In the genomic region with DNA sequence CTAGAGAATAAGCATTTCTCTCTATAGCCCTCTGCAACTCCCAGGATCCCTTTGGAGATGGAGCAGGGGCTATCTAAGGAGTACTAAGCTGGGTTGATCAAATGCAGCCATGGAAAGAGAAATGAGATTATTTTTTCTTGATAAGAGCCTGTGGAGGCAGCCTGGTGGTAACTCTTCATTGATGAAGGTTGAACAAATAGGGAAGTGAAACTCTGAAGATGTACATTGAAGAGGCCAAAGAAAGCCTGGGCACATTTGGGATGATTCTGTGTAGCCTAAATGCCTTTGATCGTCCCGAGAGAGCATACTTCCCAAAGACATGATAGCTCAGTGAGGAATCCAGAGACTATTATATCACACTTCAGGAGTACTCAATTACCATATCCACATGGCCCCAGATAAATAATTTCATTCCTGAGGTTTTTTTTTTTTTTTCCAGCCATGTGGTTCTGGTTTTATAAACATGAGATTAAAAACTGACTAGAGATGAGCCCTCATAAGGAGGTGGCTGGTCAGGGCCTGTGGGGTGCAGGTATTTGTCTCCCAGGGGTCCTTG, we compare ENCODE assay signal across 15 cellular contexts.
DNase-seq lines count a peak whose midpoint lies in the region; ATAC-seq, FAIRE-seq and TF ChIP-seq lines count a peak whose summit lies in the region.
"Had no signal": no experiment of that assay in that cellular context is flagged by ENCODE, and none has a peak within 500 bp of the region (broad histone marks: within the 10 kb centered on the region; RNA-seq: fewer than 3 reads in every experiment).

No MANE protein-coding gene starts in this region.

- no peaks in the 10 kb centered on the region for H3K27me3 ChIP-seq in GM12878 (replicated peaks in 1 of 2; ENCODE audit: control insufficient read depth in 2 of 2, insufficient read depth in 2 of 2, low read length in 1 of 2)
- peaks cover 0 to 29% (median 0%) of the 10 kb centered on the region in 7 donors for H3K27me3 ChIP-seq in spleen (replicated peaks in 1 of 7)
- H3K27me3 ChIP-seq: left lung had no signal

- peak overlapping the region; percentile 28; the same call in 1 of the 2 replicates for H2AFZ ChIP-seq in GM12878 (ENCODE audit: control insufficient read depth, low read depth, low read length)

- in situ Hi-C loops in GM12878 (cut with MboI) = no loop called here

- TF ChIP-seq EP300 in GM12878 (IDR thresholded peaks at IDR 0.05; ENCODE audit: borderline replicate concordance in 1 of 2, control insufficient read depth in 1 of 2, low read depth in 2 of 2, low read length in 2 of 2) = 0 out of 4 replicates have a peak, but pooled peaks of 1 of the 2 experiments have one; percentile 13

- H3K9me3 ChIP-seq in GM12878 (replicated peaks; ENCODE audit: control insufficient read depth, insufficient read depth, low read length) (no peaks in the 10 kb centered on the region), spleen (no peaks in the 10 kb centered on the region)
- H3K9me3 ChIP-seq: left lung had no signal

- FAIRE-seq in GM12878 (lab: Jason Lieb, UNC) = peak; percentile 18

- ATAC-seq in GM18498 (IDR thresholded peaks at IDR 0.05; ENCODE audit: unreplicated experiment) (peak; percentile 44), GM21526 (IDR thresholded peaks at IDR 0.05; ENCODE audit: low FRiP score, unreplicated experiment) (peak; percentile 32), HG03196 (IDR thresholded peaks at IDR 0.05; ENCODE audit: unreplicated experiment) (peak; percentile 33), GM12878 (peak; percentile 38), GM19463 (IDR thresholded peaks at IDR 0.05; ENCODE audit: unreplicated experiment) (no peak)
- ATAC-seq: left lung; naive thymus-derived CD8-positive, alpha-beta T cell; stimulated activated naive CD8-positive, alpha-beta T cell treated with anti-CD3 and anti-CD28 coated beads, Interleukin-15, Interleukin-2, amounts not matched to agents 100 U/mL and 50 U/mL, for 24 hours had no signal

- no peak overlapping the region for H3K4me3 ChIP-seq in GM12878
- no peak overlapping the region for H3K4me3 ChIP-seq in spleen
- H3K4me3 ChIP-seq: left lung, SK-N-MC had no signal

- H3K36me3 ChIP-seq in GM12878 (ENCODE audit: control insufficient read depth in 2 of 2, insufficient read depth in 2 of 2, low read length in 1 of 2) (no peaks in the 10 kb centered on the region), spleen (no peaks in the 10 kb centered on the region)
- H3K36me3 ChIP-seq: left lung had no signal

- SMC1A ChIA-PET in GM12878 (lab: Charles Lee; ENCODE audit: uncharacterized antibody, unreplicated experiment) = interaction anchor here (0.7 to 6.5 kb wide), 17 partner anchors 12 to 344 kb away, joined by 3 to 32 read pairs (median 4); no protein-coding TSS in a partner anchor

- H3K9ac ChIP-seq in GM12878 (ENCODE audit: control insufficient read depth, insufficient read depth, low read length) = peak overlapping the region; percentile 42
- H3K9ac ChIP-seq: KMS-11 had no signal

- intact Hi-C loops in GM12878 (cut with micrococcal nuclease; ENCODE audit: unreplicated experiment) (loop anchor here (5.0 kb wide), 2 partner anchors 64 to 139 kb away; no protein-coding TSS in a partner anchor), spleen (cut with DNase I; ENCODE audit: low total_unique reads) (no loop called here)

- 7% methylated on average over 2 of the region's 2 CpGs for WGBS in GM12878 (ENCODE audit: insufficient coverage, insufficient replicate concordance, low lambda C conversion rate, missing lambda C conversion rate)
- 67 to 89% (median 84%) methylated on average over 2 of the region's 2 CpGs for WGBS in spleen, 5 donors

- TF ChIP-seq CTCF in GM12878 (IDR thresholded peaks at IDR 0.05 in 2 of 3, conservative IDR thresholded peaks at IDR 0.05 in 1 of 3; ENCODE audit: control insufficient read depth in 2 of 3, extremely low read depth in 1 of 3, insufficient read depth in 1 of 3, low read depth in 3 of 3, low read length in 3 of 3) = no peak
- TF ChIP-seq CTCF in spleen (IDR thresholded peaks at IDR 0.05 in 8 of 11, conservative IDR thresholded peaks at IDR 0.05 in 3 of 11) = no peak

- DNase-seq in GM12878 (ENCODE audit: low read depth, low spot score) = peak; percentile 50
- DNase-seq in spleen = no peak
- no peak for DNase-seq in NCI-H1930 (lab: John Stamatoyannopoulos, UW)
- no peak for DNase-seq in activated T-cell treated with anti-CD3 and anti-CD28 coated beads, Interleukin-2, amount 50 U/mL, for 48 hours
- DNase-seq: GOT3; hypothalamus; left lung; naive thymus-derived CD8-positive, alpha-beta T cell; stimulated activated naive CD8-positive, alpha-beta T cell treated with anti-CD3 and anti-CD28 coated beads, Interleukin-15, Interleukin-2, amounts not matched to agents 100 U/mL and 50 U/mL, for 24 hours had no signal

- TF ChIP-seq RAD21 in GM12878 (IDR thresholded peaks at IDR 0.05; ENCODE audit: insufficient read depth, low read depth, low read length) = no peak

- CTCF ChIA-PET in GM12878 (lab: Yijun Ruan, JAX) = interaction anchor here (0.7 to 1.9 kb wide), 6 partner anchors 12 to 585 kb away, joined by 3 to 7 read pairs (median 4); no protein-coding TSS in a partner anchor

- POLR2A ChIA-PET in GM12878 (lab: Charles Lee) = interaction anchor here (1.2 to 1.9 kb wide), 2 partner anchors 15 to 18 kb away, joined by 3 to 5 read pairs; no protein-coding TSS in a partner anchor

- H4K20me1 ChIP-seq in GM12878 (ENCODE audit: control insufficient read depth, insufficient read depth) = no peaks in the 10 kb centered on the region

- H3K4me1 ChIP-seq in GM12878 (ENCODE audit: control insufficient read depth, insufficient read depth, low read length) (peaks cover 58% of the 10 kb centered on the region), spleen (no peaks in the 10 kb centered on the region)
- H3K4me1 ChIP-seq: left lung had no signal

- BruUV-seq in GM12878 (replicated peaks; lab: Mats Ljungman, UMichigan) = no TSS peak

- RAD21 ChIA-PET in GM12878 (lab: Charles Lee; ENCODE audit: unreplicated experiment) = interaction anchor here (0.7 to 2.9 kb wide), 11 partner anchors 9 to 338 kb away, joined by 3 to 13 read pairs (median 3); no protein-coding TSS in a partner anchor

- H3K27ac ChIP-seq in GM12878 (ENCODE audit: control insufficient read depth, insufficient read depth) (peak overlapping the region; percentile 94), spleen (no peak overlapping the region)
- H3K27ac ChIP-seq: KMS-11, left lung, SK-N-MC had no signal

- peak overlapping the region; percentile 87 for H3K4me2 ChIP-seq in GM12878 (ENCODE audit: control insufficient read depth, insufficient read depth)
- H3K4me2 ChIP-seq: KMS-11 had no signal

- TF ChIP-seq POLR2A in GM12878 (IDR thresholded peaks at IDR 0.05; ENCODE audit: low read depth, low read length) = no peak
- no peak for TF ChIP-seq POLR2A in spleen (IDR thresholded peaks at IDR 0.05)

- H3K79me2 ChIP-seq in GM12878 (ENCODE audit: control insufficient read depth, insufficient read depth, low read length) = no peaks in the 10 kb centered on the region

TF ChIP-seq in GM12878, 131 proteins besides CTCF, POLR2A, EP300 and RAD21 (continues in another document):
- TF ChIP-seq SPI1 (IDR thresholded peaks at IDR 0.05; ENCODE audit: borderline replicate concordance, insufficient read depth, low read depth, low read length) (peak; percentile 95), ZNF622 (IDR thresholded peaks at IDR 0.05) (no peak), IKZF2 (IDR thresholded peaks at IDR 0.05) (peak; percentile 25 to 32; a peak in 3 of 4 replicates), ZZZ3 (IDR thresholded peaks at IDR 0.05; ENCODE audit: control insufficient read depth, insufficient read length, low read depth) (no peak), EED (IDR thresholded peaks at IDR 0.05; ENCODE audit: low read depth) (peak; percentile 66; the same call in 1 of the 2 replicates), RUNX3 (IDR thresholded peaks at IDR 0.05; ENCODE audit: low read length) (peak; percentile 13; the same call in 1 of the 2 replicates), PBX3 (IDR thresholded peaks at IDR 0.05; ENCODE audit: insufficient replicate concordance, low read depth, low read length) (no peak), IKZF1 (conservative IDR thresholded peaks at IDR 0.05) (no peak; the same call in none of the 2 replicates), SREBF1 (IDR thresholded peaks at IDR 0.05; ENCODE audit: low read length) (no peak)
- TF ChIP-seq, protein P1, sequence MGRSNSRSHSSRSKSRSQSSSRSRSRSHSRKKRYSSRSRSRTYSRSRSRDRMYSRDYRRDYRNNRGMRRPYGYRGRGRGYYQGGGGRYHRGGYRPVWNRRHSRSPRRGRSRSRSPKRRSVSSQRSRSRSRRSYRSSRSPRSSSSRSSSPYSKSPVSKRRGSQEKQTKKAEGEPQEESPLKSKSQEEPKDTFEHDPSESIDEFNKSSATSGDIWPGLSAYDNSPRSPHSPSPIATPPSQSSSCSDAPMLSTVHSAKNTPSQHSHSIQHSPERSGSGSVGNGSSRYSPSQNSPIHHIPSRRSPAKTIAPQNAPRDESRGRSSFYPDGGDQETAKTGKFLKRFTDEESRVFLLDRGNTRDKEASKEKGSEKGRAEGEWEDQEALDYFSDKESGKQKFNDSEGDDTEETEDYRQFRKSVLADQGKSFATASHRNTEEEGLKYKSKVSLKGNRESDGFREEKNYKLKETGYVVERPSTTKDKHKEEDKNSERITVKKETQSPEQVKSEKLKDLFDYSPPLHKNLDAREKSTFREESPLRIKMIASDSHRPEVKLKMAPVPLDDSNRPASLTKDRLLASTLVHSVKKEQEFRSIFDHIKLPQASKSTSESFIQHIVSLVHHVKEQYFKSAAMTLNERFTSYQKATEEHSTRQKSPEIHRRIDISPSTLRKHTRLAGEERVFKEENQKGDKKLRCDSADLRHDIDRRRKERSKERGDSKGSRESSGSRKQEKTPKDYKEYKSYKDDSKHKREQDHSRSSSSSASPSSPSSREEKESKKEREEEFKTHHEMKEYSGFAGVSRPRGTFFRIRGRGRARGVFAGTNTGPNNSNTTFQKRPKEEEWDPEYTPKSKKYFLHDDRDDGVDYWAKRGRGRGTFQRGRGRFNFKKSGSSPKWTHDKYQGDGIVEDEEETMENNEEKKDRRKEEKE (IDR thresholded peaks at IDR 0.05) = no peak
